In genomic region chr20:16609066-16609465, GRCh38 we compare ENCODE assay signal across 19 cellular contexts. TPM values are rescaled to one million over a fixed set of nuclear protein-coding genes. Genes with fewer than 3 reads are reported as not detected.
DNase-seq lines count a peak whose midpoint lies in the region; ATAC-seq, FAIRE-seq and TF ChIP-seq lines count a peak whose summit lies in the region.
"Had no signal": no experiment of that assay in that cellular context is flagged by ENCODE, and none has a peak within 500 bp of the region (broad histone marks: within the 10 kb centered on the region; RNA-seq: fewer than 3 reads in every experiment).

No MANE protein-coding gene starts in this region.

- no peak overlapping the region for H3K9ac ChIP-seq in HepG2 (ENCODE audit: insufficient read depth, low read depth, low read length)
- H3K9ac ChIP-seq in SK-N-SH: no peak overlapping the region
- H3K9ac ChIP-seq: BLaER1 treated with 17β-estradiol and CSF1 and Interleukin-3, amounts not matched to agents 10 nM and 100 nM; GM23248 had no signal

- no TSS peak for BruUV-seq in Caco-2 (replicated peaks; lab: Mats Ljungman, UMichigan)
- no TSS peak for BruUV-seq in HepG2 (replicated peaks; lab: Mats Ljungman, UMichigan)

- peaks cover 13% of the 10 kb centered on the region for H3K4me1 ChIP-seq in Caco-2
- peaks cover 19% of the 10 kb centered on the region for H3K4me1 ChIP-seq in HepG2 (ENCODE audit: insufficient read depth, low read length)
- H3K4me1 ChIP-seq in SK-N-SH (ENCODE audit: control insufficient read depth in 1 of 2, insufficient read depth in 2 of 2, low read depth in 1 of 2, low read length in 1 of 2): no peaks in the 10 kb centered on the region; a peak in 1 of 4 replicates
- H3K4me1 ChIP-seq: HAP-1 had no signal

- H3K4me2 ChIP-seq in HepG2 (ENCODE audit: low read depth, low read length): no peak overlapping the region
- H3K4me2 ChIP-seq in SK-N-SH: no peak overlapping the region

- peak overlapping the region; percentile 18 for H3K27ac Mint-ChIP-seq in Caco-2 (ENCODE audit: unreplicated experiment)
- peak overlapping the region; percentile 97 for H3K27ac Mint-ChIP-seq in nephron progenitor cell
- H3K27ac Mint-ChIP-seq: B cell; CD8-positive, alpha-beta T cell had no signal

- 0 out of 2 replicates have a peak, but pooled peaks cover 1% of the 10 kb centered on the region for H3K36me3 ChIP-seq in Caco-2 (ENCODE audit: control insufficient read depth, insufficient read depth, low read length)
- no peaks in the 10 kb centered on the region for H3K36me3 ChIP-seq in bronchial epithelial cell (ENCODE audit: control insufficient read depth, insufficient read depth, low read length)
- H3K36me3 ChIP-seq in HepG2 (replicated peaks in 1 of 2; ENCODE audit: control insufficient read depth in 1 of 2, insufficient read depth in 2 of 2, low read length in 2 of 2): no peaks in the 10 kb centered on the region
- no peaks in the 10 kb centered on the region for H3K36me3 ChIP-seq in SK-N-SH (replicated peaks in 1 of 2; ENCODE audit: control insufficient read depth in 1 of 2, insufficient read depth in 2 of 2, low read length in 1 of 2)
- H3K36me3 ChIP-seq: BLaER1 treated with 17β-estradiol and CSF1 and Interleukin-3, amounts not matched to agents 10 nM and 100 nM; HAP-1 had no signal

- WGBS in HepG2 (ENCODE audit: low lambda C conversion rate): 82% methylated on average over 9 of the region's 9 CpGs
- 85 to 87% methylated on average over 8 to 9 of the region's 9 CpGs for WGBS in lower leg skin, 2 donors
- 80% methylated on average over 8 of the region's 9 CpGs for WGBS in SK-N-SH (ENCODE audit: low lambda C conversion rate)

- no peak for ATAC-seq in HepG2
- ATAC-seq: CD8-positive, alpha-beta T cell; GM12878 had no signal

- no peaks in the 10 kb centered on the region for H3K36me3 Mint-ChIP-seq in Caco-2 (ENCODE audit: insufficient read depth, unreplicated experiment)
- no peaks in the 10 kb centered on the region for H3K36me3 Mint-ChIP-seq in nephron progenitor cell (ENCODE audit: low read depth)
- H3K36me3 Mint-ChIP-seq: CD8-positive, alpha-beta T cell had no signal

- POLR2A ChIA-PET in Caco-2 (lab: Charles Lee) (no interaction called here), HepG2 (lab: Yijun Ruan, JAX) (no interaction called here), SK-N-SH (lab: Yijun Ruan, JAX) (no interaction called here)

- H3K27ac ChIP-seq in HepG2 (ENCODE audit: extremely low read length, insufficient read depth, low read length): no peak overlapping the region
- H3K27ac ChIP-seq in SK-N-SH (ENCODE audit: low read depth in 2 of 2, low read length in 1 of 2): no peak overlapping the region
- H3K27ac ChIP-seq: 22Rv1; BLaER1 treated with 17β-estradiol and CSF1 and Interleukin-3, amounts not matched to agents 10 nM and 100 nM; GM23248 had no signal

- H3K27me3 Mint-ChIP-seq in Caco-2 (ENCODE audit: insufficient read depth, unreplicated experiment): no peaks in the 10 kb centered on the region
- H3K27me3 Mint-ChIP-seq in nephron progenitor cell (ENCODE audit: low read depth, poor library complexity): peaks cover 7% of the 10 kb centered on the region

- in situ Hi-C loops in HepG2 (cut with HindIII; ENCODE audit: extremely low pct_ligation_motif_present, low pct_unique_long_range_greater_than_20kb): no loop called here

- intact Hi-C loops in Caco-2 (cut with micrococcal nuclease; ENCODE audit: unreplicated experiment): no loop called here
- intact Hi-C loops in HepG2 (cut with micrococcal nuclease; ENCODE audit: unreplicated experiment): no loop called here
- intact Hi-C loops in lower leg skin (cut with DNase I; ENCODE audit: low total_unique reads): no loop called here

- peak; percentile 70 for FAIRE-seq in bronchial epithelial cell (lab: Jason Lieb, UNC)
- FAIRE-seq in HepG2 (lab: Jason Lieb, UNC): no peak
- FAIRE-seq: GM12878 had no signal

- no peaks in the 10 kb centered on the region for H3K79me2 ChIP-seq in HepG2 (ENCODE audit: insufficient read depth, low read length)
- no peaks in the 10 kb centered on the region for H3K79me2 ChIP-seq in SK-N-SH (ENCODE audit: insufficient read depth)

- DNase-seq in Caco-2 (no peak), bronchial epithelial cell (ENCODE audit: low read depth) (no peak), HepG2 (ENCODE audit: low spot score) (no peak), nephron progenitor cell (peak; percentile 19), NCI-H526 treated with DMSO at 0.1 percent for 48 hours (lab: John Stamatoyannopoulos, UW) (no peak), T1000 (lab: John Stamatoyannopoulos, UW) (no peak), lower leg skin (ENCODE audit: low spot score in 2 of 2) (no peak), SK-N-SH (no peak)
- DNase-seq: CD8-positive, alpha-beta T cell; DMS 273 treated with DMSO at 0.1 percent for 48 hours; DMS53; DND-41; EL; GM23248 had no signal

- CTCF ChIA-PET in Caco-2 (lab: Charles Lee): no interaction called here
- CTCF ChIA-PET in HepG2 (lab: Yijun Ruan, JAX; ENCODE audit: low intra/inter-chr PET ratio, low total read pairs): no interaction called here
- CTCF ChIA-PET in SK-N-SH (lab: Yijun Ruan, JAX): no interaction called here

- H2AFZ ChIP-seq in HepG2 (ENCODE audit: low read length) (no peak overlapping the region), SK-N-SH (ENCODE audit: low read depth) (no peak overlapping the region)
- H2AFZ ChIP-seq: GM23248 had no signal

- H3K4me3 Mint-ChIP-seq in Caco-2 (ENCODE audit: unreplicated experiment): no peak overlapping the region
- H3K4me3 Mint-ChIP-seq in nephron progenitor cell: peak overlapping the region; percentile 67
- H3K4me3 Mint-ChIP-seq: B cell; CD8-positive, alpha-beta T cell had no signal

- H3K9me3 Mint-ChIP-seq in Caco-2 (ENCODE audit: unreplicated experiment) (no peaks in the 10 kb centered on the region), nephron progenitor cell (peaks cover 3% of the 10 kb centered on the region)
- H3K9me3 Mint-ChIP-seq: CD8-positive, alpha-beta T cell had no signal

- no peaks in the 10 kb centered on the region for H3K27me3 ChIP-seq in Caco-2 (replicated peaks; ENCODE audit: control insufficient read depth, insufficient read depth, low read length)
- H3K27me3 ChIP-seq in bronchial epithelial cell (ENCODE audit: control insufficient read depth, insufficient read depth, low read length): no peaks in the 10 kb centered on the region
- H3K27me3 ChIP-seq in HepG2 (ENCODE audit: control insufficient read depth in 1 of 2, insufficient read depth in 2 of 2, low read length in 2 of 2): peaks cover 0 to 5% of the 10 kb centered on the region in 2 experiments; a peak in 2 of 5 replicates
- H3K27me3 ChIP-seq in SK-N-SH (ENCODE audit: insufficient read depth): no peaks in the 10 kb centered on the region
- H3K27me3 ChIP-seq: BLaER1 treated with 17β-estradiol and CSF1 and Interleukin-3, amounts not matched to agents 10 nM and 100 nM had no signal

- H3F3A ChIP-seq in SK-N-SH (replicated peaks; ENCODE audit: insufficient read depth): no peaks in the 10 kb centered on the region

- H3K9me3 ChIP-seq in Caco-2: no peaks in the 10 kb centered on the region
- no peaks in the 10 kb centered on the region for H3K9me3 ChIP-seq in HepG2 (ENCODE audit: low read length)
- no peaks in the 10 kb centered on the region for H3K9me3 ChIP-seq in SK-N-SH
- H3K9me3 ChIP-seq: HAP-1 had no signal

- TF ChIP-seq RAD21 in HepG2 (CRISPR knock-in tag; IDR thresholded peaks at IDR 0.05) (no peak), SK-N-SH (IDR thresholded peaks at IDR 0.05; ENCODE audit: low read length) (no peak)

- no peaks in the 10 kb centered on the region for H3K9me2 ChIP-seq in SK-N-SH

- no peaks in the 10 kb centered on the region for H4K20me1 ChIP-seq in HepG2 (ENCODE audit: insufficient read depth, low read length)
- H4K20me1 ChIP-seq in SK-N-SH (ENCODE audit: insufficient read depth): no peaks in the 10 kb centered on the region
- H4K20me1 ChIP-seq: BLaER1 treated with 17β-estradiol and CSF1 and Interleukin-3, amounts not matched to agents 10 nM and 100 nM had no signal

- TF ChIP-seq POLR2A in HepG2 (IDR thresholded peaks at IDR 0.05; ENCODE audit: insufficient read depth in 1 of 2, low read depth in 2 of 2, low read length in 2 of 2): no peak
- TF ChIP-seq POLR2A in lower leg skin (IDR thresholded peaks at IDR 0.05): no peak

- H3K4me1 Mint-ChIP-seq in Caco-2 (ENCODE audit: low read depth, unreplicated experiment) (peaks cover 15% of the 10 kb centered on the region), nephron progenitor cell (peaks cover 65% of the 10 kb centered on the region)
- H3K4me1 Mint-ChIP-seq: B cell had no signal

- no peak for TF ChIP-seq CTCF in Caco-2 (IDR thresholded peaks at IDR 0.05; ENCODE audit: insufficient read depth in 1 of 2, low read depth in 1 of 2, low read length in 1 of 2, severe bottlenecking in 1 of 2, unreplicated experiment in 1 of 2)
- no peak for TF ChIP-seq CTCF in bronchial epithelial cell (IDR thresholded peaks at IDR 0.05; ENCODE audit: insufficient read depth, low read length, severe bottlenecking)
- no peak for TF ChIP-seq CTCF in HepG2 (CRISPR knock-in tag; IDR thresholded peaks at IDR 0.05)
- TF ChIP-seq CTCF in nephron progenitor cell (IDR thresholded peaks at IDR 0.05): no peak
- TF ChIP-seq CTCF in lower leg skin (IDR thresholded peaks at IDR 0.05): no peak
- TF ChIP-seq CTCF in SK-N-SH (IDR thresholded peaks at IDR 0.05): no peak

- no peak for TF ChIP-seq EP300 in HepG2 (IDR thresholded peaks at IDR 0.05; ENCODE audit: low read depth in 2 of 2, low read length in 2 of 2)
- no peak for TF ChIP-seq EP300 in HepG2 (CRISPR knock-in tag; IDR thresholded peaks at IDR 0.05; ENCODE audit: borderline replicate concordance)
- TF ChIP-seq EP300 in SK-N-SH (IDR thresholded peaks at IDR 0.05; ENCODE audit: borderline replicate concordance in 1 of 2, low read depth in 1 of 2, low read length in 1 of 2): no peak

- H3K4me3 ChIP-seq in Caco-2 (ENCODE audit: low read depth, low read length) (no peak overlapping the region), bronchial epithelial cell (ENCODE audit: low read depth, low read length) (no peak overlapping the region), HepG2 (replicated peaks in 1 of 3; ENCODE audit: insufficient read depth in 1 of 3, low read depth in 2 of 3, low read length in 3 of 3) (no peak overlapping the region), lower leg skin (ENCODE audit: low read depth, poor library complexity, severe bottlenecking) (no peak overlapping the region), SK-N-SH (ENCODE audit: low read depth in 2 of 2, low read length in 1 of 2) (no peak overlapping the region)
- H3K4me3 ChIP-seq: BLaER1 treated with 17β-estradiol and CSF1 and Interleukin-3, amounts not matched to agents 10 nM and 100 nM; GM12878; GM23248; HAP-1 had no signal

RNA-seq across cellular contexts. Expression of gene KIF16B, which starts 35.8 kb away (rescaled TPM):
- total RNA-seq in Caco-2 (2022) (10.9 and 11.3 TPM in 2 replicates), bronchial epithelial cell (19.0 and 21.1 TPM in 2 replicates), HepG2 (2016; rRNA removed; fragmentation: Illumina TruSeq; extraction: Trizol) (18.0 and 23.3 TPM in 2 replicates), lower leg skin (10 to 100 TPM; 22.2 to 59.2 (median 31.4) TPM)
- total RNA-seq in HepG2 (2016; cell fraction: cytosol; rRNA removed; fragmentation: Illumina TruSeq; extraction: Trizol; ENCODE audit: low read depth): 9.2 and 11.4 TPM in 2 replicates
- 17.5 and 21.2 TPM in 2 replicates for total RNA-seq in HepG2 (2016; cell fraction: insoluble cytoplasmic fraction; rRNA removed; fragmentation: Illumina TruSeq; extraction: Trizol)
- 11.3 and 16.2 TPM in 2 replicates for total RNA-seq in HepG2 (2016; cell fraction: membrane; rRNA removed; fragmentation: Illumina TruSeq; extraction: Trizol)
- 24.2 TPM in 2 replicates for total RNA-seq in HepG2 (2016; cell fraction: nucleus; rRNA removed; fragmentation: Illumina TruSeq; extraction: Trizol)
- polyA plus RNA-seq in HepG2 (2011; rRNA removed) (6.2 and 6.9 TPM in 2 replicates), SK-N-SH (2012; rRNA removed) (3.3 and 3.7 TPM in 2 replicates)
- 5.1 and 7.1 TPM in 2 replicates for polyA plus RNA-seq in HepG2 (2011; cell fraction: cytosol; rRNA removed)
- 7.2 and 8.6 TPM in 2 replicates for polyA plus RNA-seq in HepG2 (2011; cell fraction: nucleus; rRNA removed)
- 6.4 and 7.5 TPM in 2 replicates for polyA plus RNA-seq in HepG2 (2012)
- 0.37 and 0.47 TPM in 2 replicates for polyA plus RNA-seq in HepG2 (2016; cell fraction: cytosol; fragmentation: Illumina TruSeq; extraction: Trizol; ENCODE audit: low read depth)
- polyA plus RNA-seq in HepG2 (2016; cell fraction: insoluble cytoplasmic fraction; fragmentation: Illumina TruSeq; extraction: Trizol; ENCODE audit: low read depth): 19.2 and 19.4 TPM in 2 replicates
- polyA plus RNA-seq in HepG2 (2016; cell fraction: membrane; fragmentation: Illumina TruSeq; extraction: Trizol; ENCODE audit: low read depth): 1.4 TPM in 2 replicates
- polyA plus RNA-seq in HepG2 (2016; cell fraction: nucleus; fragmentation: Illumina TruSeq; extraction: Trizol; ENCODE audit: insufficient read depth, low read depth): 11.5 and 13.4 TPM in 2 replicates
- 2.9 and 11.2 TPM in 2 replicates for polyA minus RNA-seq in HepG2 (2011; rRNA and poly(A)+ RNA removed; ENCODE audit: low replicate concordance)
- 8.8 and 11.3 TPM in 2 replicates for polyA minus RNA-seq in HepG2 (2011; cell fraction: cytosol; rRNA and poly(A)+ RNA removed)
- polyA minus RNA-seq in HepG2 (2011; cell fraction: nucleus; rRNA and poly(A)+ RNA removed): 33.9 and 35.4 TPM in 2 replicates
- polyA plus RNA-seq in SK-N-SH (2012; cell fraction: cytosol; rRNA removed): 3.7 and 5.2 TPM in 2 replicates
- polyA plus RNA-seq in SK-N-SH (2012; cell fraction: nucleus; rRNA removed): 4.7 and 7.7 TPM in 2 replicates
